9 cellular contexts compared by ENCODE assay signal in the genomic region with DNA sequence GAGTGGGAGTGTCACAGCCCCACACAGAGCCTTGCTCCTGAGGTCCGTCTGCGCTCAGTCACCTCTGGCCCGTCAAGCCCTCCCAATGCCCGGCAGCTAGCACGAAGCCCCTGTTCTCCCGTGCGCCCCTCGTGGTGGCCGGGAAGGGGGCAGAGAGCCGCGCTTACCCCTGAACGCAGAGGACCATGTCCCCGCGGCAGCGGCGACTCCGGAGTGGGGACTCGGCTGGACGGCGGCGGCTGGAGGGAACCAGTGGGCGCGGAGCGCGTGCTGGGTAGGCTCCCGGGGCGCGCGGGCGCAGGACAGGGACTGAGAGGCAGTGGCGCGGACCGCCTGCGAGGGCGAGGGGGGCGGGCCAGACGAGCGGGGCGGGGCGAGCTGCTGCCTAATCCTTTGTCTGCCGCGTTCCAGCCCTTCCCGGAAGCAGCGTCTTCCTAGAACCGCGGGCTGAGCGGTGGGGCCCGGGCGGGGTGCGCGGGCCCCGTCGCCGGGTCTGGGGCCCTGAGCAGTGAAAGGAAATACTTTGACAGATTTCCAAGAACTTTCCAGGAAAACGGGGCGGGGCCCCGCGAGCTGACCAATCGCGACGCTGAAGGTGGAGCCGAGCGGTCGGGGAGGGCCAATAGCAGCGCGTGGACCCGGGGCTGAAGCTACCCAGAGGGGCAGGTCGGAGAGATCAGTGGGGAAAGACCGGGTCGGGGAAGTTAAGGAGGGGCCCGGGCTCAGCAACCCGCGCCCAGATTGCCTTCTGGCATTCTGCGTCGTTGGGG. TPM values are rescaled to one million over a fixed set of nuclear protein-coding genes. Genes with fewer than 3 reads are reported as not detected.
DNase-seq lines count a peak whose midpoint lies in the region; ATAC-seq, FAIRE-seq and TF ChIP-seq lines count a peak whose summit lies in the region.
"Had no signal": no experiment of that assay in that cellular context is flagged by ENCODE, and none has a peak within 500 bp of the region (broad histone marks: within the 10 kb centered on the region; RNA-seq: fewer than 3 reads in every experiment).

A gene with protein sequence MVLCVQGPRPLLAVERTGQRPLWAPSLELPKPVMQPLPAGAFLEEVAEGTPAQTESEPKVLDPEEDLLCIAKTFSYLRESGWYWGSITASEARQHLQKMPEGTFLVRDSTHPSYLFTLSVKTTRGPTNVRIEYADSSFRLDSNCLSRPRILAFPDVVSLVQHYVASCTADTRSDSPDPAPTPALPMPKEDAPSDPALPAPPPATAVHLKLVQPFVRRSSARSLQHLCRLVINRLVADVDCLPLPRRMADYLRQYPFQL (minus strand): TSS at position 311 of the 770 bp plus-strand sequence. CDS start 124 bp downstream, at position 187.

- H3K36me3 ChIP-seq in kidney (ENCODE audit: control insufficient read depth in 1 of 2, insufficient read depth in 2 of 2, low read length in 2 of 2), result peaks cover 27 to 33% of the 10 kb centered on the region in 2 donors

- no peaks in the 10 kb centered on the region for H3K9me3 Mint-ChIP-seq in central memory CD8-positive, alpha-beta T cell

- H3K4me3 Mint-ChIP-seq in central memory CD8-positive, alpha-beta T cell, result peak within 1 kb of the TSS; percentile 97

- DNase-seq in AG10803 (ENCODE audit: low read depth) (peak; percentile 87), NCI-H345 (lab: John Stamatoyannopoulos, UW) (peak; percentile 73), kidney (peak; percentile 99)
- peak; percentile 90 for DNase-seq in activated CD4-positive, CD25-positive, alpha-beta regulatory T cell treated with anti-CD3 and anti-CD28 coated beads, Interleukin-2, amount 50 U/mL, for 16 hours (ENCODE audit: low read depth, low spot score)
- peak; percentile 83 to 85 for DNase-seq in central memory CD8-positive, alpha-beta T cell (ENCODE audit: low spot score in 2 of 2)
- DNase-seq in stimulated activated CD4-positive, alpha-beta T cell treated with anti-CD3 and anti-CD28 coated beads, Interleukin-15, amount 100 ng/mL, for 24 hours, result peak; percentile 99

- intact Hi-C loops in kidney (cut with DNase I), result loop anchor here (5.0 kb wide), 1 partner anchor 39 kb away; no protein-coding TSS in a partner anchor

- H3K27ac ChIP-seq in kidney (ENCODE audit: low read depth in 2 of 2, low read length in 2 of 2), result peak within 1 kb of the TSS; percentile 98 to 99

- FAIRE-seq in kidney (lab: Jason Lieb, UNC), result peak; percentile 88
- FAIRE-seq: islet of Langerhans had no signal

- H3K9me3 ChIP-seq in kidney (ENCODE audit: control insufficient read depth in 1 of 2, low read length in 2 of 2), result no peaks in the 10 kb centered on the region

- peak within 1 kb of the TSS; percentile 96 to 97 for H3K9ac ChIP-seq in kidney (ENCODE audit: low read length in 2 of 2)

- peaks cover 46% of the 10 kb centered on the region for H3K36me3 Mint-ChIP-seq in central memory CD8-positive, alpha-beta T cell (ENCODE audit: insufficient read depth)

- peak; percentile 40 for TF ChIP-seq CTCF in AG10803 (conservative IDR thresholded peaks at IDR 0.05; ENCODE audit: low read length)
- peak; percentile 2 for TF ChIP-seq CTCF in kidney (IDR thresholded peaks at IDR 0.05; ENCODE audit: borderline replicate concordance, extremely low read depth, insufficient read depth)

- peak within 1 kb of the TSS; percentile 98 for H3K27ac Mint-ChIP-seq in central memory CD8-positive, alpha-beta T cell (ENCODE audit: low read depth)

- ATAC-seq in GM18870 (IDR thresholded peaks at IDR 0.05; ENCODE audit: unreplicated experiment) (peak; percentile 54), HG03108 (IDR thresholded peaks at IDR 0.05; ENCODE audit: unreplicated experiment) (peak; percentile 64)
- peak; percentile 59 for ATAC-seq in central memory CD8-positive, alpha-beta T cell (replicated peaks; ENCODE audit: extremely low read depth, poor library complexity, severe bottlenecking)

- peaks cover 35 to 37% of the 10 kb centered on the region in 2 donors for H3K4me1 ChIP-seq in kidney (ENCODE audit: control insufficient read depth in 1 of 2, insufficient read depth in 1 of 2, low read depth in 1 of 2, low read length in 2 of 2)

- peak within 1 kb of the TSS; percentile 74 for H3K4me3 ChIP-seq in AG10803 (ENCODE audit: low read length)
- peak within 1 kb of the TSS; percentile 93 to 95 for H3K4me3 ChIP-seq in kidney (ENCODE audit: low read length in 2 of 2)

- H3K27me3 Mint-ChIP-seq in central memory CD8-positive, alpha-beta T cell, result no peaks in the 10 kb centered on the region

- H3K4me1 Mint-ChIP-seq in central memory CD8-positive, alpha-beta T cell, result peaks cover 81% of the 10 kb centered on the region

RNA-seq across cellular contexts. Expression of the gene that starts here (rescaled TPM):
- total RNA-seq in kidney, result 30.8 TPM
- 59.4 TPM for polyA plus RNA-seq in kidney (ENCODE audit: insufficient read depth, low read depth, low replicate concordance)

Comparison
In these comparisons a context has a peak if more than half of its experiments do, and no peak if none do; other contexts are left out.
1. Peak in every context shown above with its lines: DNase-seq, ATAC-seq, H3K4me3 ChIP-seq and H3K27ac ChIP-seq.